12 cellular contexts compared by ENCODE assay signal in the genomic region with DNA sequence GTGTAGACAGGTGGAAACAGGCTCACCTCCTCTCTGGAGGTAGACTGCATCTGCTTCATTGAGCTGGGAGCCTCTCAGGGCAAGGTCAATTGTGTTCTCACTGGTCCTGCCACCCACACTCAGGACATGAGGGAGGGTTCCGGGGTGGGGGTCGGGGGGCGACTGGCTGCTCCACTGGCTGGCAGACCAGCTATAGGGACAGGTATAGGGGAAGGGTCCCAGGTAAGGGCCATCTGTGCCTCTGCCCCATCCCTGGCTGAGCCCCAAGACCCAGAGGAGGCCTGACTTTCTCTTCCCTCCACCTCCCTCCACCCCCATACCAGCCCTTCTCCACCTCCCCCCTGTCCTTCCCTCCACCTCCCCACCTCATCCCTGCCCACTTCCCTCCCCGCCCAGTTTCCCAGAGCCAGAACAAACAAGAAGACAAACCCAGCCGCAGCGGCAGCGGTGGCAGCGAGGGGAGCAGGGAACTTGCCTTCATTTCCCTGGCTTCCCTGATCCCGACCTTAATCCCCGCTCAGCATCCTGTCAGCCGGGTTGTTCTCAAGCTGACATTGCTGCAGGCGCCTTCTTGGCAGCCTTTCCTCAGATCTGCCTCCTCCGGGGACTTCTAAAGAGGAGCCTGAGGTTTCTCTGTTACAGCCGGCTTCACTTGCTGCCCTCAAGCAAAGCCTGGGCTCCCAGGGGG. TPM values are rescaled to one million over a fixed set of nuclear protein-coding genes. Genes with fewer than 3 reads are reported as not detected.
DNase-seq lines count a peak whose midpoint lies in the region; ATAC-seq, FAIRE-seq and TF ChIP-seq lines count a peak whose summit lies in the region.
"Had no signal": no experiment of that assay in that cellular context is flagged by ENCODE, and none has a peak within 500 bp of the region (broad histone marks: within the 10 kb centered on the region; RNA-seq: fewer than 3 reads in every experiment).

No MANE protein-coding gene starts in this region.

- no TSS peak for BruUV-seq in K562 (replicated peaks; lab: Mats Ljungman, UMichigan)

- H2BK120ac ChIP-seq in mesenchymal stem cell (ENCODE audit: low read depth, low read length), result peak overlapping the region; percentile 46

- no peaks in the 10 kb centered on the region for H3K9me3 Mint-ChIP-seq in natural killer cell treated with Interleukin-12 subunit alpha and Interleukin-12 subunit beta and Interleukin-15 and Interleukin-18, amount 100 ng/mL, for 72 hours
- H3K9me3 Mint-ChIP-seq in activated CD4-positive, alpha-beta memory T cell treated with anti-CD3 and anti-CD28 coated beads, Interleukin-2, amount 10 ng/mL, durations not matched to agents 7 days and 5 days, result no peaks in the 10 kb centered on the region

- H3K79me1 ChIP-seq in mesenchymal stem cell (replicated peaks; ENCODE audit: low read length, poor library complexity, severe bottlenecking), result no peaks in the 10 kb centered on the region

- intact Hi-C loops in K562 (cut with micrococcal nuclease), result no loop called here

- CTCF ChIA-PET in A549 (lab: Yijun Ruan, JAX), result interaction anchor here (1.2 kb wide), 1 partner anchor 159 kb away, joined by 3 read pairs; no protein-coding TSS in a partner anchor
- CTCF ChIA-PET in K562 (lab: Yijun Ruan, JAX; ENCODE audit: low intra/inter-chr PET ratio), result no interaction called here
- CTCF ChIA-PET in activated CD4-positive, alpha-beta memory T cell treated with anti-CD3 and anti-CD28 coated beads, Interleukin-2, amount 10 ng/mL, durations not matched to agents 7 days and 5 days (lab: Charles Lee), result no interaction called here

- H2BK12ac ChIP-seq in mesenchymal stem cell (ENCODE audit: low read length in 2 of 2), result no peak overlapping the region

- no peak overlapping the region for H4K91ac ChIP-seq in mesenchymal stem cell (ENCODE audit: low read length)

- no peaks in the 10 kb centered on the region for H3K9me1 ChIP-seq in K562 (ENCODE audit: control insufficient read depth, insufficient read depth, low read length)

- DNase-seq in A549 (ENCODE audit: low read depth in 1 of 2, low spot score in 1 of 2) (no peak), HT-29 (ENCODE audit: low spot score) (peak; percentile 32), K562 (ENCODE audit: extremely low read depth in 1 of 4, low spot score in 3 of 4) (no peak), mesenchymal stem cell (no peak), islet precursor cell (no peak)
- DNase-seq in natural killer cell treated with Interleukin-12 subunit alpha and Interleukin-12 subunit beta and Interleukin-15 and Interleukin-18, amount 100 ng/mL, for 72 hours (ENCODE audit: low spot score), result no peak
- DNase-seq in activated CD4-positive, alpha-beta memory T cell treated with anti-CD3 and anti-CD28 coated beads, Interleukin-2, amount 10 ng/mL, durations not matched to agents 7 days and 5 days, result no peak
- DNase-seq: activated CD8-positive, alpha-beta memory T cell treated with anti-CD3 and anti-CD28 coated beads, Interleukin-2, amount 50 U/mL, for 48 hours; central memory CD4-positive, alpha-beta T cell; NCI-H146; ovary had no signal

- 35% methylated on average over 7 of the region's 14 CpGs for WGBS in A549 (ENCODE audit: missing lambda C conversion rate)
- WGBS in K562 (ENCODE audit: insufficient coverage, low coverage, missing lambda C conversion rate), result 41% methylated on average over 10 of the region's 14 CpGs
- WGBS in mesenchymal stem cell, result 15% methylated on average over 11 of the region's 14 CpGs

- in situ Hi-C loops in K562 (cut with MboI), result no loop called here

- no peaks in the 10 kb centered on the region for H3K36me3 Mint-ChIP-seq in natural killer cell treated with Interleukin-12 subunit alpha and Interleukin-12 subunit beta and Interleukin-15 and Interleukin-18, amount 100 ng/mL, for 72 hours
- H3K36me3 Mint-ChIP-seq in activated CD4-positive, alpha-beta memory T cell treated with anti-CD3 and anti-CD28 coated beads, Interleukin-2, amount 10 ng/mL, durations not matched to agents 7 days and 5 days (ENCODE audit: low read depth), result no peaks in the 10 kb centered on the region

- peaks cover 0 to 4% of the 10 kb centered on the region in 2 donors for H3K27me3 Mint-ChIP-seq in natural killer cell treated with Interleukin-12 subunit alpha and Interleukin-12 subunit beta and Interleukin-15 and Interleukin-18, amount 100 ng/mL, for 72 hours
- H3K27me3 Mint-ChIP-seq in activated CD4-positive, alpha-beta memory T cell treated with anti-CD3 and anti-CD28 coated beads, Interleukin-2, amount 10 ng/mL, durations not matched to agents 7 days and 5 days, result peaks cover 50% of the 10 kb centered on the region

- H3K27ac ChIP-seq in A549 (peak overlapping the region in 1 of 2 experiments; percentile 50; a peak in 3 of 6 replicates), K562 (ENCODE audit: extremely low read depth, low read depth, low read length) (no peak overlapping the region), mesenchymal stem cell (ENCODE audit: low read length, poor library complexity, severe bottlenecking) (no peak overlapping the region)
- H3K27ac ChIP-seq: ovary had no signal

- H3K9ac ChIP-seq in K562 (ENCODE audit: insufficient read depth in 1 of 2, low read depth in 2 of 2, low read length in 2 of 2), result peak overlapping the region in 1 of 2 experiments; percentile 21; a peak in 1 of 4 replicates
- H3K9ac ChIP-seq in mesenchymal stem cell (ENCODE audit: low read length), result no peak overlapping the region

- TF ChIP-seq RAD21 in A549 (conservative IDR thresholded peaks at IDR 0.05 in 1 of 2, IDR thresholded peaks at IDR 0.05 in 1 of 2) (no peak), K562 (CRISPR knock-in tag; conservative IDR thresholded peaks at IDR 0.05 in 1 of 2, IDR thresholded peaks at IDR 0.05 in 1 of 2) (no peak)

- H3K9me3 ChIP-seq in A549, result no peaks in the 10 kb centered on the region
- H3K9me3 ChIP-seq in K562 (replicated peaks; ENCODE audit: control insufficient read depth, insufficient read depth, low read depth, low read length), result no peaks in the 10 kb centered on the region
- no peaks in the 10 kb centered on the region for H3K9me3 ChIP-seq in mesenchymal stem cell (ENCODE audit: control insufficient read depth, low read length)
- H3K9me3 ChIP-seq: ovary had no signal

- 0 out of 3 replicates have a peak overlapping the region, but pooled peaks have one; percentile 25 for H3K4me2 ChIP-seq in A549
- no peak overlapping the region for H3K4me2 ChIP-seq in K562 (ENCODE audit: insufficient read depth, low read length)
- H3K4me2 ChIP-seq in mesenchymal stem cell (ENCODE audit: low read length, poor library complexity, severe bottlenecking), result no peak overlapping the region

- H3K79me2 ChIP-seq in K562 (ENCODE audit: control insufficient read depth, insufficient read depth, low read length), result no peaks in the 10 kb centered on the region

- peak overlapping the region; percentile 37 to 79 for H3K18ac ChIP-seq in mesenchymal stem cell (ENCODE audit: low read depth in 1 of 2, low read length in 2 of 2)

- H2BK5ac ChIP-seq in mesenchymal stem cell (ENCODE audit: low read depth, low read length, poor library complexity, severe bottlenecking), result no peak overlapping the region

- TF ChIP-seq POLR2A in A549 (IDR thresholded peaks at IDR 0.05; ENCODE audit: low read length), result no peak
- no peak for TF ChIP-seq POLR2A in K562 (conservative IDR thresholded peaks at IDR 0.05)

- TF ChIP-seq CTCF in A549 (IDR thresholded peaks at IDR 0.05) (no peak), K562 (IDR thresholded peaks at IDR 0.05 in 2 of 3, conservative IDR thresholded peaks at IDR 0.05 in 1 of 3; ENCODE audit: insufficient read depth in 2 of 3, low read depth in 1 of 3, low read length in 3 of 3) (no peak)

- H2BK15ac ChIP-seq in mesenchymal stem cell (ENCODE audit: low read depth, poor library complexity, severe bottlenecking), result no peak overlapping the region

- H2AK5ac ChIP-seq in mesenchymal stem cell (ENCODE audit: low read length, severe bottlenecking), result no peak overlapping the region

- H3K23ac ChIP-seq in mesenchymal stem cell (ENCODE audit: low read length in 2 of 2), result no peak overlapping the region

- H2AFZ ChIP-seq in K562 (ENCODE audit: low read depth, low read length) (no peak overlapping the region), mesenchymal stem cell (ENCODE audit: low read depth, low read length) (no peak overlapping the region)

- ATAC-seq in A549, result no peak
- ATAC-seq in K562, result no peak
- no peak for ATAC-seq in natural killer cell treated with Interleukin-12 subunit alpha and Interleukin-12 subunit beta and Interleukin-15 and Interleukin-18, amount 100 ng/mL, for 72 hours
- ATAC-seq in HG03135 (IDR thresholded peaks at IDR 0.05; ENCODE audit: unreplicated experiment), result no peak

- H3K4me1 ChIP-seq in A549 (peaks cover 6% of the 10 kb centered on the region; the same call in 1 of the 3 replicates), K562 (replicated peaks in 1 of 2; ENCODE audit: control insufficient read depth in 2 of 2, insufficient read depth in 2 of 2, low read length in 2 of 2) (peaks cover 0 to 9% of the 10 kb centered on the region in 2 experiments; a peak in 2 of 5 replicates), mesenchymal stem cell (ENCODE audit: control insufficient read depth, insufficient read depth, low read depth, low read length) (peaks cover 17% of the 10 kb centered on the region)

- H3K36me3 ChIP-seq in K562 (ENCODE audit: control insufficient read depth, insufficient read depth, low read length) (no peaks in the 10 kb centered on the region; the same call in 2 of the 3 replicates), mesenchymal stem cell (ENCODE audit: control insufficient read depth in 1 of 2, insufficient read depth in 2 of 2, low read depth in 1 of 2, low read length in 2 of 2) (no peaks in the 10 kb centered on the region)
- H3K36me3 ChIP-seq: ovary had no signal

- TF ChIP-seq EP300 in A549 (IDR thresholded peaks at IDR 0.05) (no peak), K562 (IDR thresholded peaks at IDR 0.05; ENCODE audit: low read length) (no peak)

- no peak overlapping the region for H3K14ac ChIP-seq in mesenchymal stem cell (ENCODE audit: low read length in 2 of 2)

- FAIRE-seq in A549 (lab: Jason Lieb, UNC) (no peak), K562 (lab: Jason Lieb, UNC) (no peak)

- H3K27ac Mint-ChIP-seq in natural killer cell treated with Interleukin-12 subunit alpha and Interleukin-12 subunit beta and Interleukin-15 and Interleukin-18, amount 100 ng/mL, for 72 hours, result peak overlapping the region in 1 of 2 donors; percentile 96
- no peak overlapping the region for H3K27ac Mint-ChIP-seq in activated CD4-positive, alpha-beta memory T cell treated with anti-CD3 and anti-CD28 coated beads, Interleukin-2, amount 10 ng/mL, durations not matched to agents 7 days and 5 days

- H3K4me3 Mint-ChIP-seq in natural killer cell treated with Interleukin-12 subunit alpha and Interleukin-12 subunit beta and Interleukin-15 and Interleukin-18, amount 100 ng/mL, for 72 hours, result no peak overlapping the region
- no peak overlapping the region for H3K4me3 Mint-ChIP-seq in activated CD4-positive, alpha-beta memory T cell treated with anti-CD3 and anti-CD28 coated beads, Interleukin-2, amount 10 ng/mL, durations not matched to agents 7 days and 5 days

- peaks cover 31 to 40% of the 10 kb centered on the region in 2 donors for H3K4me1 Mint-ChIP-seq in natural killer cell treated with Interleukin-12 subunit alpha and Interleukin-12 subunit beta and Interleukin-15 and Interleukin-18, amount 100 ng/mL, for 72 hours (ENCODE audit: low read depth in 2 of 2)
- H3K4me1 Mint-ChIP-seq in activated CD4-positive, alpha-beta memory T cell treated with anti-CD3 and anti-CD28 coated beads, Interleukin-2, amount 10 ng/mL, durations not matched to agents 7 days and 5 days, result peaks cover 18% of the 10 kb centered on the region

- H3K4ac ChIP-seq in mesenchymal stem cell (ENCODE audit: low read depth in 1 of 2, low read length in 2 of 2), result no peak overlapping the region

- H3K4me3 ChIP-seq in A549 (no peak overlapping the region), K562 (no peak overlapping the region), mesenchymal stem cell (ENCODE audit: insufficient read depth in 1 of 2, low read depth in 1 of 2, low read length in 2 of 2) (no peak overlapping the region)
- H3K4me3 ChIP-seq: ovary had no signal

- H3K27me3 ChIP-seq in K562 (ENCODE audit: control insufficient read depth in 2 of 2, insufficient read depth in 2 of 2, low read length in 2 of 2) (peaks cover 7 to 9% of the 10 kb centered on the region in 2 experiments; a peak in 3 of 5 replicates), mesenchymal stem cell (ENCODE audit: control insufficient read depth in 1 of 2, insufficient read depth in 1 of 2, low read length in 2 of 2) (peaks cover 76 to 90% of the 10 kb centered on the region in 2 experiments)
- H3K27me3 ChIP-seq: ovary had no signal

- peaks cover 23% of the 10 kb centered on the region; the same call in 1 of the 2 replicates for H4K20me1 ChIP-seq in K562 (replicated peaks; ENCODE audit: control insufficient read depth, insufficient read depth, low read length)

- no peak overlapping the region for H4K8ac ChIP-seq in mesenchymal stem cell (ENCODE audit: low read length)

- POLR2A ChIA-PET in A549 (lab: Yijun Ruan, JAX) (no interaction called here), K562 (lab: Yijun Ruan, JAX) (interaction anchor here (0.6 kb wide), 1 partner anchor 780 kb away, joined by 4 read pairs; no protein-coding TSS in a partner anchor)
- POLR2A ChIA-PET in activated CD4-positive, alpha-beta memory T cell treated with anti-CD3 and anti-CD28 coated beads, Interleukin-2, amount 10 ng/mL, durations not matched to agents 7 days and 5 days (lab: Charles Lee), result no interaction called here

RNA-seq across cellular contexts. Expression of gene FOXP4, which starts 18.3 kb away (rescaled TPM):
- polyA plus RNA-seq in A549 (2011; rRNA removed) (2.6 and 3.2 TPM in 2 replicates), A549 (2017; fragmentation: RNase III; extraction: RNeasy Plus Mini Kit Qiagen cat#74134 plus additional on column Dnase treatment) (12.5 to 14.5 TPM (median 14.2 TPM) in 3 replicates), K562 (2011; rRNA removed) (1.2 and 2.9 TPM in 2 replicates), K562 (2014; fragmentation: Illumina TruSeq; extraction: Trizol) (5.9 and 13.8 TPM in 2 replicates), K562 (2014; fragmentation: Nextera tagmentation; extraction: Ambion mirVana) (under 1 TPM; 0.11 TPM), K562 (2014; rRNA removed) (6.7 and 7.4 TPM in 2 replicates)
- polyA plus RNA-seq in A549 (2012; cell fraction: cytosol; rRNA removed), result 8.7 and 13.3 TPM in 2 replicates
- 12.8 and 21.3 TPM in 2 replicates for polyA plus RNA-seq in A549 (2012; cell fraction: nucleus; rRNA removed)
- polyA minus RNA-seq in A549 (2011; rRNA and poly(A)+ RNA removed), result 4.1 and 5.5 TPM in 2 replicates
- 17.2 and 18.4 TPM in 2 replicates for total RNA-seq in HT-29 (2014; rRNA removed; shearing (Covaris generic))
- total RNA-seq in K562 (2011; cell fraction: chromatin; rRNA removed; ENCODE audit: low replicate concordance), result 5.5 and 10.3 TPM in 2 replicates
- total RNA-seq in K562 (2011; cell fraction: nucleolus; rRNA removed), result 4.9 and 8.2 TPM in 2 replicates
- 5.6 and 10.2 TPM in 2 replicates for total RNA-seq in K562 (2011; cell fraction: nucleoplasm; rRNA removed)
- total RNA-seq in K562 (2014; rRNA removed) (3.4 and 5.9 TPM in 2 replicates), K562 (2014; rRNA removed; fragmentation: Illumina TruSeq; extraction: Trizol) (0.70 and 1.1 TPM in 2 replicates), K562 (2015; rRNA removed; fragmentation: Illumina TruSeq; extraction: Trizol) (2.3 TPM in 2 replicates), K562 (2021) (26.7 and 29.4 TPM in 2 replicates)
- 1.5 and 3.9 TPM in 2 replicates for polyA plus RNA-seq in K562 (2011; cell fraction: cytosol; rRNA removed)
- 4.4 and 9.6 TPM in 2 replicates for polyA plus RNA-seq in K562 (2011; cell fraction: nucleus; rRNA removed)
- 17.6 and 30.3 TPM in 2 replicates for polyA plus RNA-seq in K562 (2012)
- 0.87 and 1.4 TPM in 2 replicates for polyA minus RNA-seq in K562 (2011; rRNA and poly(A)+ RNA removed)
- polyA minus RNA-seq in K562 (2011; cell fraction: cytosol; rRNA and poly(A)+ RNA removed), result 7.2 and 14.0 TPM in 2 replicates
- polyA minus RNA-seq in K562 (2011; cell fraction: nucleus; rRNA and poly(A)+ RNA removed), result 2.9 and 4.7 TPM in 2 replicates
- polyA plus RNA-seq in mesenchymal stem cell (2013, experiment 1 of 2), result 23.4 TPM
- 22.7 TPM for polyA plus RNA-seq in mesenchymal stem cell (2013, experiment 2 of 2)
- total RNA-seq in natural killer cell treated with Interleukin-12 subunit alpha and Interleukin-12 subunit beta and Interleukin-15 and Interleukin-18, amount 100 ng/mL, for 72 hours, result 100 to 1,000 TPM in 1 of 2 donors, 10 to 100 TPM in 1; 52.4 to 110 TPM
- 1 to 10 TPM; 7.9 to 8.5 TPM for total RNA-seq in activated CD4-positive, alpha-beta memory T cell treated with anti-CD3 and anti-CD28 coated beads, Interleukin-2, amount 10 ng/mL, durations not matched to agents 7 days and 5 days
